Comparison of ENCODE assay signal across 8 cellular contexts in the genomic region with DNA sequence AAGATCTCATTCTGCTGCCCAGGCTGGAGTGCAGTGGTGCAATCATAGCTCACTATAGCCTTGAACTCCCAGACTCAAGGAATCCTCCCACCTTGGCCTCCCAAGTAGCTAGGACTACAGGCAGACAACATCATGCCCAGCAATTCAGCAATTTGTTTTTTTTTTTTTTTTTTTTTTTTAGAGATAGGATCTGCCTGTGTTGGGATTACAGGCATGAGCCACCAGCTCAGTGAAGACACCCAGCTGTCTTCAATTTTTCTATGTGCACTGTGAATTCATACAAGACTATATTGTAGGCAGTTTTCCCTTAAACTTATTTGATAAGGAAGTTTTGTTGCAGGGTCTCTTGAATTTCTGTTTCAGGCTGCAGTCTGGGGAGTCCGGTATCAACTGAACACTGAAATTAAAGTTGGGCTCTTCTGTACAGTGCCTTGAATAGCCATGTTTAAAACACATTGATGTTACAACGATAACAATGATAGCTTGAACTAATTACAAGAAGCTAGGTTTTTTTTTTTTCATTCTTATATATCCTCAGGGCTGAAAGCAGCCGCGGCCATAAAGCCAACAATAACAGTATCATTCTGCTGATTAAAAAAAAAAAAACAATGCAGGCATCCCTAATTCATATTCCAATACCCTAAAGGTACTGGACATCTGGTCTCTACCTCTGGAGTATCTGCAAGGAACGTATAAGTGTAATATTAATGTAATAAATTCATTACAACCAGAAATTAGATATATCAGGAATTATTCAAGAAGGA.
"Had no signal": no experiment of that assay in that cellular context is flagged by ENCODE, and none has a peak within 500 bp of the region (broad histone marks: within the 10 kb centered on the region; RNA-seq: fewer than 3 reads in every experiment).

No MANE protein-coding gene starts in this region.

- H3K36me3 ChIP-seq: HAP-1 had no signal

- H2AFZ ChIP-seq: GM23248 had no signal

- H3K9me3 ChIP-seq: HAP-1 had no signal

- DNase-seq: GM23248, GOT3, H7, HFFc6 had no signal

- H3K4me3 ChIP-seq: GM23248, HAP-1 had no signal

- H3K27ac ChIP-seq: GM23248, HL-60 had no signal

- H3K9ac ChIP-seq: GM23248 had no signal

- ATAC-seq: HCT116, HepG2 had no signal
